9 cellular contexts compared by ENCODE assay signal in genomic region chr16:87465306-87465705, GRCh38. TPM values are rescaled to one million over a fixed set of nuclear protein-coding genes. Genes with fewer than 3 reads are reported as not detected.
DNase-seq lines count a peak whose midpoint lies in the region; ATAC-seq and TF ChIP-seq lines count a peak whose summit lies in the region.
"Had no signal": no experiment of that assay in that cellular context is flagged by ENCODE, and none has a peak within 500 bp of the region (broad histone marks: within the 10 kb centered on the region; RNA-seq: fewer than 3 reads in every experiment).

No MANE protein-coding gene starts in this region.

- no TSS peak for BruUV-seq in Caco-2 (replicated peaks; lab: Mats Ljungman, UMichigan)

- no peaks in the 10 kb centered on the region for H3K9me3 Mint-ChIP-seq in Caco-2 (ENCODE audit: unreplicated experiment)
- H3K9me3 Mint-ChIP-seq: IgD-negative memory B cell had no signal

- CTCF ChIA-PET in Caco-2 (lab: Charles Lee): interaction anchor here (1.2 kb wide), 1 partner anchor 170 kb away, joined by 6 read pairs; no protein-coding TSS in a partner anchor

- no peaks in the 10 kb centered on the region for H3K4me1 Mint-ChIP-seq in Caco-2 (ENCODE audit: low read depth, unreplicated experiment)

- 0 out of 2 replicates have a peak, but pooled peaks cover 3% of the 10 kb centered on the region for H3K4me1 ChIP-seq in Caco-2
- peaks cover 5 to 17% of the 10 kb centered on the region in 2 donors for H3K4me1 ChIP-seq in breast epithelium

- H3K27ac ChIP-seq in breast epithelium: peak overlapping the region; percentile 85 to 95

- TF ChIP-seq POLR2A in breast epithelium (IDR thresholded peaks at IDR 0.05): no peak

- DNase-seq in Caco-2: no peak
- DNase-seq in NCI-H226: peak; percentile 71
- DNase-seq in breast epithelium (ENCODE audit: low spot score in 2 of 2): peak; percentile 60 to 65
- DNase-seq in left colon: peak; percentile 63 to 84
- DNase-seq in stromal cell of bone marrow (ENCODE audit: low read depth): peak; percentile 93
- no peak for DNase-seq in NCI-H345 treated with DMSO at 0.1 percent for 48 hours (lab: John Stamatoyannopoulos, UW; ENCODE audit: unreplicated experiment)

- peaks cover 2% of the 10 kb centered on the region for H3K36me3 Mint-ChIP-seq in Caco-2 (ENCODE audit: insufficient read depth, unreplicated experiment)

- TF ChIP-seq CTCF in Caco-2 (IDR thresholded peaks at IDR 0.05; ENCODE audit: insufficient read depth in 1 of 2, low read depth in 1 of 2, low read length in 1 of 2, severe bottlenecking in 1 of 2, unreplicated experiment in 1 of 2) (no peak), breast epithelium (IDR thresholded peaks at IDR 0.05) (no peak)

- no peaks in the 10 kb centered on the region for H3K9me3 ChIP-seq in Caco-2
- H3K9me3 ChIP-seq in breast epithelium: no peaks in the 10 kb centered on the region

- ATAC-seq in left colon (peak; percentile 42), HG03280 (IDR thresholded peaks at IDR 0.05; ENCODE audit: unreplicated experiment) (no peak), GM18868 (IDR thresholded peaks at IDR 0.05; ENCODE audit: unreplicated experiment) (no peak)

- H3K36me3 ChIP-seq in Caco-2 (ENCODE audit: control insufficient read depth, insufficient read depth, low read length) (no peaks in the 10 kb centered on the region), breast epithelium (no peaks in the 10 kb centered on the region)

- intact Hi-C loops in Caco-2 (cut with micrococcal nuclease; ENCODE audit: unreplicated experiment): no loop called here
- intact Hi-C loops in breast epithelium (cut with DNase I; ENCODE audit: low total_unique reads): no loop called here
- intact Hi-C loops in left colon (cut with DNase I, micrococcal nuclease): no loop called here

- no peaks in the 10 kb centered on the region for H3K27me3 Mint-ChIP-seq in Caco-2 (ENCODE audit: insufficient read depth, unreplicated experiment)

- H3K27me3 ChIP-seq in Caco-2 (replicated peaks; ENCODE audit: control insufficient read depth, insufficient read depth, low read length): no peaks in the 10 kb centered on the region
- H3K27me3 ChIP-seq in breast epithelium: no peaks in the 10 kb centered on the region

- H3K27ac Mint-ChIP-seq in Caco-2 (ENCODE audit: unreplicated experiment): peak overlapping the region; percentile 21
- H3K27ac Mint-ChIP-seq: IgD-negative memory B cell had no signal

- POLR2A ChIA-PET in Caco-2 (lab: Charles Lee): no interaction called here

- no peak overlapping the region for H3K4me3 Mint-ChIP-seq in Caco-2 (ENCODE audit: unreplicated experiment)

- H3K4me3 ChIP-seq in Caco-2 (ENCODE audit: low read depth, low read length): no peak overlapping the region
- H3K4me3 ChIP-seq in breast epithelium: peak overlapping the region in 1 of 3 donors; percentile 9

RNA-seq across cellular contexts. Expression of gene ZCCHC14, which starts 27.5 kb away (rescaled TPM):
- 33.1 and 34.0 TPM in 2 replicates for total RNA-seq in Caco-2 (2022)
- 10 to 100 TPM; 15.2 to 21.0 (median 18.7) TPM for total RNA-seq in breast epithelium
- total RNA-seq in left colon: 10 to 100 TPM; 30.3 to 30.7 TPM

Comparison
In these comparisons a context has a peak if more than half of its experiments do, and no peak if none do; other contexts are left out.
1. DNase-seq: peak in NCI-H226 (single experiment), breast epithelium (2 of 2), left colon (2 of 2) and stromal cell of bone marrow (single experiment); none in Caco-2 (0 of 2) and NCI-H345 treated with DMSO at 0.1 percent for 48 hours (single experiment).